In genomic region chr4:129751646-129752045, GRCh38 we compare ENCODE assay signal across 30 cellular contexts.
"Had no signal": no experiment of that assay in that cellular context is flagged by ENCODE, and none has a peak within 500 bp of the region (broad histone marks: within the 10 kb centered on the region; RNA-seq: fewer than 3 reads in every experiment).

No MANE protein-coding gene starts in this region.

- H3K27ac ChIP-seq: ovary, parathyroid adenoma, psoas muscle, right lobe of liver, sigmoid colon, suprapubic skin, testis, tibial artery, transverse colon, upper lobe of right lung, uterus had no signal

- H2AFZ ChIP-seq: parathyroid adenoma had no signal

- H3K27me3 ChIP-seq: ovary, right lobe of liver, sigmoid colon, suprapubic skin, testis, tibial artery, transverse colon, upper lobe of right lung, uterus had no signal

- ATAC-seq: naive thymus-derived CD8-positive, alpha-beta T cell; natural killer cell treated with Interleukin-12 subunit alpha and Interleukin-12 subunit beta and Interleukin-15 and Interleukin-18, amount 100 ng/mL, for 72 hours; psoas muscle; right cardiac atrium; right lobe of liver; stimulated activated effector memory CD8-positive, alpha-beta T cell treated with anti-CD3 and anti-CD28 coated beads, Interleukin-12 subunit alpha, Interleukin-12 subunit beta, amount 100 ng/mL, for 72 hours; stimulated activated naive B cell treated with anti-CD40 and anti-IgM and Interleukin-4, amounts not matched to agents 10 μg/mL and 1 μg/mL and 100 μg/mL, for 72 hours; upper lobe of right lung had no signal

- H3K36me3 ChIP-seq: ovary, right lobe of liver, sigmoid colon, suprapubic skin, tibial artery, transverse colon, upper lobe of right lung, uterus had no signal

- H3K9ac ChIP-seq: parathyroid adenoma had no signal

- H3K79me2 ChIP-seq: parathyroid adenoma had no signal

- H3K9me3 ChIP-seq: ovary, psoas muscle, right lobe of liver, sigmoid colon, suprapubic skin, testis, tibial artery, transverse colon, upper lobe of right lung, uterus had no signal

- H3K27ac Mint-ChIP-seq: naive B cell; naive thymus-derived CD8-positive, alpha-beta T cell; natural killer cell treated with Interleukin-12 subunit alpha and Interleukin-12 subunit beta and Interleukin-15 and Interleukin-18, amount 100 ng/mL, for 72 hours; progenitor cell of endocrine pancreas; stimulated activated effector memory CD8-positive, alpha-beta T cell treated with anti-CD3 and anti-CD28 coated beads, Interleukin-12 subunit alpha, Interleukin-12 subunit beta, amount 100 ng/mL, for 72 hours; stimulated activated naive B cell treated with anti-CD40 and anti-IgM and Interleukin-4, amounts not matched to agents 10 μg/mL and 1 μg/mL and 100 μg/mL, for 72 hours; stimulated activated naive CD8-positive, alpha-beta T cell treated with anti-CD3 and anti-CD28 coated beads, Interleukin-15, Interleukin-2, amounts not matched to agents 100 ng/mL and 50 ng/mL, for 24 hours; type B pancreatic cell had no signal

- H3K4me1 Mint-ChIP-seq: naive B cell; naive thymus-derived CD8-positive, alpha-beta T cell; neural crest cell; stimulated activated effector memory CD8-positive, alpha-beta T cell treated with anti-CD3 and anti-CD28 coated beads, Interleukin-12 subunit alpha, Interleukin-12 subunit beta, amount 100 ng/mL, for 72 hours; stimulated activated naive B cell treated with anti-CD40 and anti-IgM and Interleukin-4, amounts not matched to agents 10 μg/mL and 1 μg/mL and 100 μg/mL, for 72 hours had no signal

- H3K4me1 ChIP-seq: parathyroid adenoma, psoas muscle, right lobe of liver, sigmoid colon, suprapubic skin, testis, tibial artery, transverse colon, upper lobe of right lung, uterus had no signal

- H3K27me3 Mint-ChIP-seq: naive B cell; naive thymus-derived CD8-positive, alpha-beta T cell; natural killer cell treated with Interleukin-12 subunit alpha and Interleukin-12 subunit beta and Interleukin-15 and Interleukin-18, amount 100 ng/mL, for 72 hours; progenitor cell of endocrine pancreas; stimulated activated naive B cell treated with anti-CD40 and anti-IgM and Interleukin-4, amounts not matched to agents 10 μg/mL and 1 μg/mL and 100 μg/mL, for 72 hours; stimulated activated naive CD8-positive, alpha-beta T cell treated with anti-CD3 and anti-CD28 coated beads, Interleukin-15, Interleukin-2, amounts not matched to agents 100 ng/mL and 50 ng/mL, for 24 hours had no signal

- H3K9me3 Mint-ChIP-seq: naive thymus-derived CD8-positive, alpha-beta T cell; neural crest cell; stimulated activated naive CD8-positive, alpha-beta T cell treated with anti-CD3 and anti-CD28 coated beads, Interleukin-15, Interleukin-2, amounts not matched to agents 100 ng/mL and 50 ng/mL, for 24 hours had no signal

- H3K4me3 ChIP-seq: ovary, psoas muscle, right lobe of liver, sigmoid colon, suprapubic skin, testis, tibial artery, transverse colon, upper lobe of right lung, uterus had no signal

- H3K4me3 Mint-ChIP-seq: naive B cell; naive thymus-derived CD8-positive, alpha-beta T cell; natural killer cell treated with Interleukin-12 subunit alpha and Interleukin-12 subunit beta and Interleukin-15 and Interleukin-18, amount 100 ng/mL, for 72 hours; neural crest cell; stimulated activated effector memory CD8-positive, alpha-beta T cell treated with anti-CD3 and anti-CD28 coated beads, Interleukin-12 subunit alpha, Interleukin-12 subunit beta, amount 100 ng/mL, for 72 hours; stimulated activated naive B cell treated with anti-CD40 and anti-IgM and Interleukin-4, amounts not matched to agents 10 μg/mL and 1 μg/mL and 100 μg/mL, for 72 hours; stimulated activated naive CD8-positive, alpha-beta T cell treated with anti-CD3 and anti-CD28 coated beads, Interleukin-15, Interleukin-2, amounts not matched to agents 100 ng/mL and 50 ng/mL, for 24 hours; type B pancreatic cell had no signal

- H3K36me3 Mint-ChIP-seq: naive B cell; naive thymus-derived CD8-positive, alpha-beta T cell; natural killer cell treated with Interleukin-12 subunit alpha and Interleukin-12 subunit beta and Interleukin-15 and Interleukin-18, amount 100 ng/mL, for 72 hours; stimulated activated effector memory CD8-positive, alpha-beta T cell treated with anti-CD3 and anti-CD28 coated beads, Interleukin-12 subunit alpha, Interleukin-12 subunit beta, amount 100 ng/mL, for 72 hours; stimulated activated naive B cell treated with anti-CD40 and anti-IgM and Interleukin-4, amounts not matched to agents 10 μg/mL and 1 μg/mL and 100 μg/mL, for 72 hours; type B pancreatic cell had no signal

- DNase-seq: naive B cell; naive thymus-derived CD8-positive, alpha-beta T cell; occipital lobe; ovary; posterior cingulate gyrus; psoas muscle; right cardiac atrium; right lobe of liver; sigmoid colon; small intestine; stimulated activated CD4-positive, alpha-beta T cell treated with anti-CD3 and anti-CD28 coated beads, Interleukin-15, amount 100 ng/mL, for 24 hours; stimulated activated CD4-positive, alpha-beta T cell treated with anti-CD3 and anti-CD28 coated beads, Interleukin-2, amount 100 ng/mL, for 24 hours; stimulated activated CD4-positive, alpha-beta T cell treated with anti-CD3 and anti-CD28 coated beads, Interleukin-2, amount 100 ng/mL, for 48 hours; stimulated activated CD4-positive, alpha-beta T cell treated with anti-CD3 and anti-CD28 coated beads, Interleukin-4, amount 100 ng/mL, for 24 hours; stimulated activated naive B cell treated with anti-CD40 and anti-IgM and Interleukin-4, amounts not matched to agents 10 μg/mL and 1 μg/mL and 100 μg/mL, for 72 hours; stimulated activated naive CD4-positive, alpha-beta T cell treated with Interleukin-2 at 50 U/mL for 16 hours; substantia nigra; testis; tibial artery; transverse colon; upper lobe of right lung; uterus had no signal
